ENCODE assay signal across 12 cellular contexts in the genomic region with DNA sequence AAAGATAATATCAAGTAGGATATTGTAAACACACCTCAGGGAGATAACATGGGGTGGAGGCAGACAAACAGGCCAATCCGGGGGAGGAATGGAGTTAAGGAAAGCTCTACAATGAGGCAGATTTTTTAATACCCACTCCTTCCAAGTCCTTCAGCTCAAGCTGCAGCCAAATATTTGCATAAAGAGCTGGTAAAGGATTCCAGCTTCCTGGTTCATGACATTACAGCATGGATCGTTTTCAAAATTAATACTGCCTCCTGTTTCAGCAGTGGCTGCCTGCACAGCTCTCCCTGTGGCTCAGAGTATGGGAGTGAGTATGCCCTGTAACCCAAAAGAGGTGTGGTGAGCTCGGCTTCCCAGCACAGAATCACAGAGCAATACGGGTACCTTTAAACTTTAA. TPM values are rescaled to one million over a fixed set of nuclear protein-coding genes. Genes with fewer than 3 reads are reported as not detected.
A peak's percentile ranks its signal among the peaks of the same experiment; 100 is the strongest.
DNase-seq lines count a peak whose midpoint lies in the region; ATAC-seq and TF ChIP-seq lines count a peak whose summit lies in the region.
"Had no signal": no experiment of that assay in that cellular context is flagged by ENCODE, and none has a peak within 500 bp of the region (broad histone marks: within the 10 kb centered on the region; RNA-seq: fewer than 3 reads in every experiment).

No MANE protein-coding gene starts in this region.

- H3K27me3 Mint-ChIP-seq in activated CD4-positive, alpha-beta memory T cell treated with anti-CD3 and anti-CD28 coated beads, Interleukin-2, amount 10 ng/mL, durations not matched to agents 7 days and 5 days = peaks cover 46% of the 10 kb centered on the region
- peaks cover 11% of the 10 kb centered on the region for H3K27me3 Mint-ChIP-seq in WTC11 (ENCODE audit: low read depth)

- H3K27ac ChIP-seq in Peyer's patch = peak overlapping the region in 3 of 4 donors; percentile 17 to 51 (median 43)
- peak overlapping the region in 1 of 3 donors; percentile 31 for H3K27ac ChIP-seq in right lobe of liver
- H3K27ac ChIP-seq in effector memory CD4-positive, alpha-beta T cell (ENCODE audit: insufficient read depth, low read length, poor library complexity, severe bottlenecking) = no peak overlapping the region

- no peak overlapping the region for H3K4me3 Mint-ChIP-seq in activated CD4-positive, alpha-beta memory T cell treated with anti-CD3 and anti-CD28 coated beads, Interleukin-2, amount 10 ng/mL, durations not matched to agents 7 days and 5 days
- H3K4me3 Mint-ChIP-seq in WTC11 = no peak overlapping the region
- H3K4me3 Mint-ChIP-seq: B cell had no signal

- no peaks in the 10 kb centered on the region for H3K9me3 ChIP-seq in Peyer's patch
- no peaks in the 10 kb centered on the region for H3K9me3 ChIP-seq in right lobe of liver
- H3K9me3 ChIP-seq in effector memory CD4-positive, alpha-beta T cell (ENCODE audit: control insufficient read depth, low read length) = no peaks in the 10 kb centered on the region

- in situ Hi-C loops in Caki2 (cut with HindIII; ENCODE audit: low pct_unique_long_range_greater_than_20kb, low sequenced_read_pairs) = no loop called here

- DNase-seq in Caki2 (ENCODE audit: low read depth) (peak; percentile 14), NCI-H146 (lab: John Stamatoyannopoulos, UW) (peak; percentile 42), Peyer's patch (no peak), right lobe of liver (peak in 2 of 3 donors; percentile 51 to 60), WTC11 (ENCODE audit: low spot score) (no peak), hepatic stellate cell (ENCODE audit: low spot score) (no peak)
- DNase-seq in effector memory CD4-positive, alpha-beta T cell = no peak
- DNase-seq in activated CD4-positive, alpha-beta memory T cell treated with anti-CD3 and anti-CD28 coated beads, Interleukin-2, amount 10 ng/mL, durations not matched to agents 7 days and 5 days = no peak
- DNase-seq: activated effector memory CD4-positive, alpha-beta T cell treated with Interleukin-2 at 50 U/mL for 16 hours had no signal

- CTCF ChIA-PET in activated CD4-positive, alpha-beta memory T cell treated with anti-CD3 and anti-CD28 coated beads, Interleukin-2, amount 10 ng/mL, durations not matched to agents 7 days and 5 days (lab: Charles Lee) = interaction anchor here (1.1 kb wide), 1 partner anchor 21 kb away, joined by 6 read pairs; no protein-coding TSS in a partner anchor
- CTCF ChIA-PET in WTC11 (lab: Charles Lee) = interaction anchor here (0.8 to 2.4 kb wide), 6 partner anchors 96 to 869 kb away, joined by 3 to 14 read pairs (median 6); no protein-coding TSS in a partner anchor

- 20% methylated on average over 4 of the region's 4 CpGs for WGBS in right lobe of liver (ENCODE audit: insufficient coverage, low coverage, low lambda C conversion rate, missing lambda C conversion rate)

- peaks cover under 1% of the 10 kb centered on the region for H3K4me1 Mint-ChIP-seq in activated CD4-positive, alpha-beta memory T cell treated with anti-CD3 and anti-CD28 coated beads, Interleukin-2, amount 10 ng/mL, durations not matched to agents 7 days and 5 days
- peaks cover 36% of the 10 kb centered on the region for H3K4me1 Mint-ChIP-seq in WTC11

- TF ChIP-seq POLR2A in Peyer's patch (IDR thresholded peaks at IDR 0.05) (no peak), right lobe of liver (IDR thresholded peaks at IDR 0.05) (no peak)

- H3K27me3 ChIP-seq in Peyer's patch = no peaks in the 10 kb centered on the region
- no peaks in the 10 kb centered on the region for H3K27me3 ChIP-seq in right lobe of liver
- H3K27me3 ChIP-seq in effector memory CD4-positive, alpha-beta T cell (replicated peaks; ENCODE audit: control insufficient read depth, insufficient read depth, low read length, poor library complexity, severe bottlenecking) = peaks cover 3% of the 10 kb centered on the region

- H3K4me3 ChIP-seq in Peyer's patch (no peak overlapping the region), right lobe of liver (no peak overlapping the region)
- no peak overlapping the region for H3K4me3 ChIP-seq in effector memory CD4-positive, alpha-beta T cell (ENCODE audit: insufficient read depth, low read depth, low read length, poor library complexity, severe bottlenecking)

- H3K36me3 ChIP-seq in Peyer's patch (no peaks in the 10 kb centered on the region), right lobe of liver (no peaks in the 10 kb centered on the region)
- H3K36me3 ChIP-seq in effector memory CD4-positive, alpha-beta T cell (ENCODE audit: control insufficient read depth, insufficient read depth, low read length) = no peaks in the 10 kb centered on the region

- TF ChIP-seq CTCF in Peyer's patch (IDR thresholded peaks at IDR 0.05) (no peak), right lobe of liver (IDR thresholded peaks at IDR 0.05) (no peak), WTC11 (IDR thresholded peaks at IDR 0.05) (no peak)

- intact Hi-C loops in right lobe of liver (cut with DNase I) = no loop called here

- H3K27ac Mint-ChIP-seq in activated CD4-positive, alpha-beta memory T cell treated with anti-CD3 and anti-CD28 coated beads, Interleukin-2, amount 10 ng/mL, durations not matched to agents 7 days and 5 days = no peak overlapping the region
- H3K27ac Mint-ChIP-seq in WTC11 = no peak overlapping the region
- H3K27ac Mint-ChIP-seq: B cell had no signal

- no peaks in the 10 kb centered on the region for H3K9me3 Mint-ChIP-seq in activated CD4-positive, alpha-beta memory T cell treated with anti-CD3 and anti-CD28 coated beads, Interleukin-2, amount 10 ng/mL, durations not matched to agents 7 days and 5 days
- no peaks in the 10 kb centered on the region for H3K9me3 Mint-ChIP-seq in WTC11

- ATAC-seq in right lobe of liver = peak; percentile 48 to 68 (median 68)
- ATAC-seq in WTC11 = no peak

- POLR2A ChIA-PET in activated CD4-positive, alpha-beta memory T cell treated with anti-CD3 and anti-CD28 coated beads, Interleukin-2, amount 10 ng/mL, durations not matched to agents 7 days and 5 days (lab: Charles Lee) = no interaction called here
- POLR2A ChIA-PET in WTC11 (lab: Charles Lee) = no interaction called here

- H3K4me1 ChIP-seq in Peyer's patch = peaks cover 0 to 25% (median 5%) of the 10 kb centered on the region in 4 donors
- peaks cover 0 to 52% (median 23%) of the 10 kb centered on the region in 4 donors for H3K4me1 ChIP-seq in right lobe of liver
- H3K4me1 ChIP-seq in effector memory CD4-positive, alpha-beta T cell (ENCODE audit: control insufficient read depth, insufficient read depth, low read length, poor library complexity, severe bottlenecking) = peaks cover 7% of the 10 kb centered on the region

- H3K36me3 Mint-ChIP-seq in activated CD4-positive, alpha-beta memory T cell treated with anti-CD3 and anti-CD28 coated beads, Interleukin-2, amount 10 ng/mL, durations not matched to agents 7 days and 5 days (ENCODE audit: low read depth) = no peaks in the 10 kb centered on the region
- no peaks in the 10 kb centered on the region for H3K36me3 Mint-ChIP-seq in WTC11

TF ChIP-seq in WTC11, 78 proteins besides CTCF, POLR2A, EP300 and RAD21 (continues in another document):
- TF ChIP-seq MXD4 (CRISPR knock-in tag; IDR thresholded peaks at IDR 0.05; ENCODE audit: borderline replicate concordance) (no peak), ZNF138 (CRISPR knock-in tag; conservative IDR thresholded peaks at IDR 0.05) (no peak), E2F1 (CRISPR knock-in tag; IDR thresholded peaks at IDR 0.05) (no peak), ZMAT4 (CRISPR knock-in tag; IDR thresholded peaks at IDR 0.05) (no peak), ZBTB21 (CRISPR knock-in tag; IDR thresholded peaks at IDR 0.05; ENCODE audit: borderline replicate concordance) (no peak), CREM (CRISPR knock-in tag; IDR thresholded peaks at IDR 0.05) (no peak)
- TF ChIP-seq, protein P1, sequence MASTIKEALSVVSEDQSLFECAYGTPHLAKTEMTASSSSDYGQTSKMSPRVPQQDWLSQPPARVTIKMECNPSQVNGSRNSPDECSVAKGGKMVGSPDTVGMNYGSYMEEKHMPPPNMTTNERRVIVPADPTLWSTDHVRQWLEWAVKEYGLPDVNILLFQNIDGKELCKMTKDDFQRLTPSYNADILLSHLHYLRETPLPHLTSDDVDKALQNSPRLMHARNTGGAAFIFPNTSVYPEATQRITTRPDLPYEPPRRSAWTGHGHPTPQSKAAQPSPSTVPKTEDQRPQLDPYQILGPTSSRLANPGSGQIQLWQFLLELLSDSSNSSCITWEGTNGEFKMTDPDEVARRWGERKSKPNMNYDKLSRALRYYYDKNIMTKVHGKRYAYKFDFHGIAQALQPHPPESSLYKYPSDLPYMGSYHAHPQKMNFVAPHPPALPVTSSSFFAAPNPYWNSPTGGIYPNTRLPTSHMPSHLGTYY (CRISPR knock-in tag; IDR thresholded peaks at IDR 0.05) = no peak

RNA-seq across cellular contexts. Expression of gene POU2AF3, which starts 5.1 kb away (rescaled TPM):
- not detected in 2 replicates for total RNA-seq in Caki2 (2014; rRNA removed; shearing (Covaris generic); ENCODE audit: low replicate concordance)
- 10 to 100 TPM in 3 of 4 donors, 1 to 10 TPM in 1; 2.5 to 14.9 (median 11.4) TPM for total RNA-seq in Peyer's patch
- total RNA-seq in right lobe of liver = under 1 TPM; 0.39 to 0.86 (median 0.52) TPM
- not detected for total RNA-seq in activated CD4-positive, alpha-beta memory T cell treated with anti-CD3 and anti-CD28 coated beads, Interleukin-2, amount 10 ng/mL, durations not matched to agents 7 days and 5 days
- 2.7 to 3.0 TPM (median 3.0 TPM) in 3 replicates for total RNA-seq in WTC11 (2021)
- total RNA-seq: dermis microvascular lymphatic vessel endothelial cell, osteocyte had no signal

RNA-seq across cellular contexts. Expression of gene POU2AF2, which starts 58.0 kb away (rescaled TPM):
- not detected in 2 replicates for total RNA-seq in Caki2 (2014; rRNA removed; shearing (Covaris generic); ENCODE audit: low replicate concordance)
- total RNA-seq in Peyer's patch (1 to 10 TPM in 2 of 4 donors, not detected in 2; 1.2 to 4.4 TPM), right lobe of liver (not detected), WTC11 (2021) (not detected in 3 replicates)
- not detected for total RNA-seq in activated CD4-positive, alpha-beta memory T cell treated with anti-CD3 and anti-CD28 coated beads, Interleukin-2, amount 10 ng/mL, durations not matched to agents 7 days and 5 days
- total RNA-seq: B cell, dermis microvascular lymphatic vessel endothelial cell, osteocyte had no signal

Comparison
In these comparisons a context has a peak if more than half of its experiments do, and no peak if none do; other contexts are left out.
1. DNase-seq: peak in Caki2 (single experiment), NCI-H146 (single experiment) and right lobe of liver (2 of 3); none in Peyer's patch (0 of 3), effector memory CD4-positive, alpha-beta T cell (0 of 3), activated CD4-positive, alpha-beta memory T cell treated with anti-CD3 and anti-CD28 coated beads, Interleukin-2, amount 10 ng/mL, durations not matched to agents 7 days and 5 days (single experiment), WTC11 (single experiment) and hepatic stellate cell (single experiment).